8 cellular contexts compared by ENCODE assay signal in genomic region chr17:65122836-65123756, GRCh38. TPM values are rescaled to one million over a fixed set of nuclear protein-coding genes. Genes with fewer than 3 reads are reported as not detected.
A peak's percentile ranks its signal among the peaks of the same experiment; 100 is the strongest.
DNase-seq lines count a peak whose midpoint lies in the region; ATAC-seq and TF ChIP-seq lines count a peak whose summit lies in the region.

No MANE protein-coding gene starts in this region.

- peak overlapping the region; percentile 86 to 92 (median 89) for H3K27ac ChIP-seq in esophagus squamous epithelium

- WGBS in esophagus squamous epithelium, 2 donors, result 8 to 28% methylated on average over 6 to 31 of the region's 55 CpGs

- DNase-seq in D341Med (ENCODE audit: low spot score) (peak; percentile 96), esophagus squamous epithelium (lab: John Stamatoyannopoulos, UW) (no peak), myocyte (ENCODE audit: low read depth) (peak; percentile 94)
- peak; percentile 89 for DNase-seq in activated T-cell treated with anti-CD3 and anti-CD28 coated beads, Interleukin-2, amount 50 U/mL, for 48 hours
- DNase-seq in stimulated activated CD8-positive, alpha-beta memory T cell treated with anti-CD3 and anti-CD28 coated beads, Interleukin-7, amount 100 ng/mL, for 24 hours (ENCODE audit: low read depth), result peak; percentile 61

- intact Hi-C loops in esophagus squamous epithelium (cut with DNase I), result no loop called here

- H3K27me3 Mint-ChIP-seq in IgD-negative memory B cell, result peaks cover 3% of the 10 kb centered on the region

- peak; percentile 54 for ATAC-seq in GM21528 (IDR thresholded peaks at IDR 0.05; ENCODE audit: low FRiP score, unreplicated experiment)

- peaks cover 0 to 24% (median 11%) of the 10 kb centered on the region in 3 donors for H3K4me1 ChIP-seq in esophagus squamous epithelium

- TF ChIP-seq CTCF in esophagus squamous epithelium (IDR thresholded peaks at IDR 0.05), result no peak

- H3K27ac Mint-ChIP-seq in IgD-negative memory B cell, result peak overlapping the region; percentile 19 to 98 (median 92)

- H3K4me3 Mint-ChIP-seq in IgD-negative memory B cell, result peak overlapping the region; percentile 82 to 96 (median 90)

- TF ChIP-seq POLR2A in esophagus squamous epithelium (IDR thresholded peaks at IDR 0.05), result peak in 2 of 4 donors; percentile 56 to 66

- H3K4me3 ChIP-seq in esophagus squamous epithelium, result peak overlapping the region; percentile 59 to 77 (median 72)

- peaks cover 3% of the 10 kb centered on the region for H3K36me3 Mint-ChIP-seq in IgD-negative memory B cell

- H3K27me3 ChIP-seq in esophagus squamous epithelium, result peaks cover 0 to 18% (median 0%) of the 10 kb centered on the region in 4 donors

- H3K4me1 Mint-ChIP-seq in IgD-negative memory B cell, result peaks cover 5 to 14% (median 9%) of the 10 kb centered on the region in 3 donors

- H3K9me3 ChIP-seq in esophagus squamous epithelium, result no peaks in the 10 kb centered on the region

- no peaks in the 10 kb centered on the region for H3K36me3 ChIP-seq in esophagus squamous epithelium

- peaks cover 0 to 2% (median 0%) of the 10 kb centered on the region in 3 donors for H3K9me3 Mint-ChIP-seq in IgD-negative memory B cell

TF ChIP-seq in PFSK-1, 5 proteins besides CTCF, POLR2A, EP300 and RAD21:
- TF ChIP-seq POLR2AphosphoS5 (IDR thresholded peaks at IDR 0.05; ENCODE audit: low read depth, low read length) (peak; percentile 98), REST (IDR thresholded peaks at IDR 0.05; ENCODE audit: insufficient read depth in 1 of 2, low read depth in 2 of 2, low read length in 2 of 2) (peak; percentile 34 to 43; a peak in 1 of 4 replicates), FOXP2 (optimal IDR thresholded peaks at IDR 0.05; ENCODE audit: borderline replicate concordance, extremely low read depth, extremely low read length, insufficient read depth) (no peak), TAF1 (IDR thresholded peaks at IDR 0.05; ENCODE audit: borderline replicate concordance, insufficient read depth, low read length) (peak; percentile 98)

RNA-seq across cellular contexts. Expression of gene RGS9, which starts 14.1 kb away (rescaled TPM):
- 0.61 TPM for polyA plus RNA-seq in IgD-negative memory B cell
- polyA plus RNA-seq in PFSK-1 (2012; ENCODE audit: insufficient read length, low read depth), result 12.1 TPM
- total RNA-seq in esophagus squamous epithelium, result 1 to 10 TPM in 3 of 4 donors, under 1 TPM in 1; 0.45 to 8.1 (median 2.9) TPM
- total RNA-seq in myocyte, result 0.10 and 0.96 TPM in 2 replicates
- 5.5 TPM for polyA plus RNA-seq in myocyte (2012)
